In the genomic region with DNA sequence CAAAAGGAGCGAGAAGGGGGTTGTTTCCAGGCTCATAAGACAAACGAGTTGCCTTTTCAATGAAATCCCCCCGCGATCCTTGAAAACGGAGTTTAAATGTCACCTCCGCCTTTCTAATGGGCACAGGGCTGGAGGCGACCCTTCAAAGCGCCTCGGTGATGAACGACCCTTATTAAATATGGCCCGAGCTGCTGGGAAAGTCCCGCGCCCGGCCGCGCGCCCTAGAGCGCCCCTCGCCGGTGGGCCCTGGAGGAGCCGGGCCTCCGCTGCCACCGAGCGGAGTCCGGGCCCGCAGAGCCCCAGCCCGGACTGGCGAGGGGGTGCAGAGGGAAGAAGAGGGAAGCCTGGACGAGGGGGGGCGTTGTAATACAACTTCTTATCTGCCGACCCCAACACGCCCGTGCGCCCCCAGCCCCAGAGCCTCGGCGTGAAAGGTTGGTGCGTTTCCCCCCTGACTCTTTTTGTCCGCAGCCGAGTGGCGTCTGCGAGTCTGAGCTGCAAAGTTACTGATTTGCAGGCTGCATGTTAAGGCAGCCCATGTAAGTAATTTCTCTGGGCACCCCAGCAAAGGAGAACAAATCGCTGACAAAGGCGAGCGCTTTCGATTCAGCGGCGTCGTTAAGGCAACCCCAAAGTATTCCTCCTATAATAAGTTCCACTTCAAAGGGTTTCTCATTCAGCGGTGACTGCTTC, we compare ENCODE assay signal across 10 cellular contexts. TPM values are rescaled to one million over a fixed set of nuclear protein-coding genes. Genes with fewer than 3 reads are reported as not detected.
DNase-seq lines count a peak whose midpoint lies in the region; ATAC-seq and TF ChIP-seq lines count a peak whose summit lies in the region.
"Had no signal": no experiment of that assay in that cellular context is flagged by ENCODE, and none has a peak within 500 bp of the region (broad histone marks: within the 10 kb centered on the region; RNA-seq: fewer than 3 reads in every experiment).

No MANE protein-coding gene starts in this region.

- no peak overlapping the region for H3K9ac ChIP-seq in mesenchymal stem cell (ENCODE audit: low read length)

- H3K27ac ChIP-seq in AG04450 (ENCODE audit: low read depth, low read length) (no peak overlapping the region), caudate nucleus (ENCODE audit: low read depth, low read length) (peak overlapping the region; percentile 27), mesenchymal stem cell (ENCODE audit: low read length, poor library complexity, severe bottlenecking) (peak overlapping the region; percentile 8), uterus (no peak overlapping the region)
- H3K27ac ChIP-seq: epithelial cell of prostate had no signal

- no peak overlapping the region for H2BK15ac ChIP-seq in mesenchymal stem cell (ENCODE audit: low read depth, poor library complexity, severe bottlenecking)

- H3K4me2 ChIP-seq in mesenchymal stem cell (ENCODE audit: low read length, poor library complexity, severe bottlenecking) = peak overlapping the region; percentile 94

- H4K91ac ChIP-seq in mesenchymal stem cell (ENCODE audit: low read length) = no peak overlapping the region

- POLR2A ChIA-PET in AG04450 (lab: Yijun Ruan, JAX) = no interaction called here

- peaks cover 2% of the 10 kb centered on the region for H3K79me1 ChIP-seq in mesenchymal stem cell (replicated peaks; ENCODE audit: low read length, poor library complexity, severe bottlenecking)

- no peak overlapping the region for H2BK12ac ChIP-seq in mesenchymal stem cell (ENCODE audit: low read length in 2 of 2)

- no peak overlapping the region for H4K8ac ChIP-seq in mesenchymal stem cell (ENCODE audit: low read length)

- intact Hi-C loops in uterus (cut with DNase I; ENCODE audit: low total_unique reads) = no loop called here

- no peak overlapping the region for H3K14ac ChIP-seq in mesenchymal stem cell (ENCODE audit: low read length in 2 of 2)

- ATAC-seq in GM18511 (IDR thresholded peaks at IDR 0.05; ENCODE audit: unreplicated experiment) (no peak), HG03571 (IDR thresholded peaks at IDR 0.05; ENCODE audit: unreplicated experiment) (no peak)

- in situ Hi-C loops in HAP-1 (cut with MboI; ENCODE audit: low sequenced_read_pairs) = no loop called here

- no peak for TF ChIP-seq CTCF in AG04450 (IDR thresholded peaks at IDR 0.05; ENCODE audit: low read depth, low read length)
- peak; percentile 23 for TF ChIP-seq CTCF in HFF-Myc (IDR thresholded peaks at IDR 0.05; ENCODE audit: low read depth, low read length, missing control alignments)
- no peak for TF ChIP-seq CTCF in uterus (IDR thresholded peaks at IDR 0.05)

- H3K27me3 ChIP-seq in AG04450 (ENCODE audit: control insufficient read depth, insufficient read depth, low read length) (peaks cover 73% of the 10 kb centered on the region), mesenchymal stem cell (ENCODE audit: control insufficient read depth in 1 of 2, insufficient read depth in 1 of 2, low read length in 2 of 2) (peaks cover 38 to 98% of the 10 kb centered on the region in 2 experiments), uterus (peaks cover 10 to 85% of the 10 kb centered on the region in 2 donors), HAP-1 (ENCODE audit: low read depth) (no peaks in the 10 kb centered on the region)

- no peak overlapping the region for H3K4ac ChIP-seq in mesenchymal stem cell (ENCODE audit: low read depth in 1 of 2, low read length in 2 of 2)

- no peak for DNase-seq in AG04450 (ENCODE audit: low read depth, low spot score)
- DNase-seq in HFF-Myc (ENCODE audit: extremely low read depth, low read depth) = no peak
- DNase-seq in caudate nucleus (lab: John Stamatoyannopoulos, UW) = peak in 8 of 61 donors; percentile 4 to 29 (median 11)
- no peak for DNase-seq in mesenchymal stem cell
- no peak for DNase-seq in uterus
- no peak for DNase-seq in HAP-1 (ENCODE audit: low spot score in 2 of 2)
- DNase-seq: NCI-H1092 treated with DMSO at 0.1 percent for 48 hours had no signal

- no peak overlapping the region for H2AFZ ChIP-seq in mesenchymal stem cell (ENCODE audit: low read depth, low read length)

- no peak for TF ChIP-seq POLR2A in uterus (IDR thresholded peaks at IDR 0.05)

- no peak overlapping the region for H2BK5ac ChIP-seq in mesenchymal stem cell (ENCODE audit: low read depth, low read length, poor library complexity, severe bottlenecking)

- H3K4me1 ChIP-seq in mesenchymal stem cell (ENCODE audit: control insufficient read depth, insufficient read depth, low read depth, low read length) (peaks cover 34% of the 10 kb centered on the region), uterus (peaks cover 0 to 15% of the 10 kb centered on the region in 2 donors), HAP-1 (no peaks in the 10 kb centered on the region)

- H3K9me3 ChIP-seq in AG04450 (ENCODE audit: control insufficient read depth, insufficient read depth, low read length) (peaks cover 18% of the 10 kb centered on the region; the same call in 1 of the 2 replicates), mesenchymal stem cell (ENCODE audit: control insufficient read depth, low read length) (no peaks in the 10 kb centered on the region), uterus (no peaks in the 10 kb centered on the region), HAP-1 (no peaks in the 10 kb centered on the region)

- H3K23ac ChIP-seq in mesenchymal stem cell (ENCODE audit: low read length in 2 of 2) = no peak overlapping the region

- H3K18ac ChIP-seq in mesenchymal stem cell (ENCODE audit: low read depth in 1 of 2, low read length in 2 of 2) = no peak overlapping the region

- H2AK5ac ChIP-seq in mesenchymal stem cell (ENCODE audit: low read length, severe bottlenecking) = no peak overlapping the region

- peak overlapping the region; percentile 10; the same call in 1 of the 2 replicates for H3K4me3 ChIP-seq in AG04450 (ENCODE audit: low read depth, low read length)
- no peak overlapping the region for H3K4me3 ChIP-seq in HFF-Myc (replicated peaks; ENCODE audit: low read depth, low read length)
- H3K4me3 ChIP-seq in mesenchymal stem cell (ENCODE audit: insufficient read depth in 1 of 2, low read depth in 1 of 2, low read length in 2 of 2) = peak overlapping the region; percentile 56 to 69
- no peak overlapping the region for H3K4me3 ChIP-seq in uterus
- H3K4me3 ChIP-seq in HAP-1 = no peak overlapping the region

- WGBS in mesenchymal stem cell = under 1% methylated on average over 37 of the region's 49 CpGs

- no peak overlapping the region for H2BK120ac ChIP-seq in mesenchymal stem cell (ENCODE audit: low read depth, low read length)

- no peaks in the 10 kb centered on the region for H3K36me3 ChIP-seq in mesenchymal stem cell (ENCODE audit: control insufficient read depth in 1 of 2, insufficient read depth in 2 of 2, low read depth in 1 of 2, low read length in 2 of 2)
- no peaks in the 10 kb centered on the region for H3K36me3 ChIP-seq in uterus
- peaks cover 5% of the 10 kb centered on the region for H3K36me3 ChIP-seq in HAP-1 (replicated peaks)

- CTCF ChIA-PET in AG04450 (lab: Charles Lee) = interaction anchor here (0.5 kb wide), 1 partner anchor 26 kb away, joined by 3 read pairs; no protein-coding TSS in a partner anchor

RNA-seq across cellular contexts. Expression of a gene that starts 11.9 kb away (rescaled TPM):
- not detected in 2 replicates for polyA plus RNA-seq in AG04450 (2011; rRNA removed)
- not detected in 2 replicates for polyA minus RNA-seq in AG04450 (2011; rRNA and poly(A)+ RNA removed)
- not detected for polyA plus RNA-seq in mesenchymal stem cell (2013, experiment 1 of 2)
- not detected for polyA plus RNA-seq in mesenchymal stem cell (2013, experiment 2 of 2)
- total RNA-seq in uterus = not detected

RNA-seq across cellular contexts. Expression of a gene that starts 21.9 kb away (rescaled TPM):
- not detected in 2 replicates for polyA plus RNA-seq in AG04450 (2011; rRNA removed)
- polyA minus RNA-seq in AG04450 (2011; rRNA and poly(A)+ RNA removed) = not detected in 2 replicates
- polyA plus RNA-seq in mesenchymal stem cell (2013, experiment 1 of 2) = not detected
- polyA plus RNA-seq in mesenchymal stem cell (2013, experiment 2 of 2) = not detected
- total RNA-seq in uterus = not detected

Comparison
In these comparisons a context has a peak if more than half of its experiments do, and no peak if none do; other contexts are left out.
1. H3K27ac ChIP-seq: peak in caudate nucleus (single experiment) and mesenchymal stem cell (single experiment); none in AG04450 (single experiment) and uterus (0 of 2).
2. H3K4me3 ChIP-seq: peak in AG04450 (single experiment) and mesenchymal stem cell (2 of 2); none in HFF-Myc (single experiment), uterus (0 of 2) and HAP-1 (single experiment).